2 cellular contexts compared by ENCODE assay signal in the genomic region with DNA sequence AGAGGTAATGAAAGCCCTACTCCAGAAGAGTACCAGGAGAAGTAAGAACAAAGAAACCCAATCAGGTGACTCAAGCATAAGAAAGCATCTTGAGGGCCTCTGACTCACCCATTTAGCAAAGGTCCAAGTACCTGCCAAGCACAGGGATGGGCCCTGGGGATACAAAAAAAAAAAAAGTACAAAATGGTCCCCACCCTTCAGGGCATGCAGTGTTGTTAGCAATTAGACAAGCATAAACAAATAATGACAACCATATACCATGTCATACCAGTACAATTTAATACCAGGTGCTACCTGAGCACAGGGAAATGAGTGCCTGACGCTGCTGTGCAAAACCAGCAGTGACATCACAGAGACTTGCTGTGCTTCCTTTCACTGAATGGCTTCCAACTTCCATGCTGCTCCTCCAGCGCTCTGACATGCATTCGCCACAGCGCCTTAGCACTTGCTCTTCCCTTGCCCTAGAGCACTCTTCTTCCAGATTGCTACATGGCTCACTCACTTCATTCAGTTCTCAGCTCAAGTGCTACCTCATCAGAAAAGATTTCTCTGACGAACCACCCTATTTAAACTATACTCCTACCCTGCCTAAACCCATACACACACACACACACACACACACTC.
TF ChIP-seq lines count a peak whose summit lies in the region.

No MANE protein-coding gene starts in this region.

TF ChIP-seq in GM23338, 12 proteins besides CTCF, POLR2A, EP300 and RAD21 (continues in another document):
- TF ChIP-seq ZNF331 (CRISPR knock-in tag; IDR thresholded peaks at IDR 0.05; ENCODE audit: low read depth) (no peak), JUNB (IDR thresholded peaks at IDR 0.05; ENCODE audit: unreplicated experiment) (no peak), NANOG (IDR thresholded peaks at IDR 0.05; ENCODE audit: borderline replicate concordance) (no peak), EZH2phosphoT487 (IDR thresholded peaks at IDR 0.05; ENCODE audit: unreplicated experiment) (no peak), STAT1 (IDR thresholded peaks at IDR 0.05; ENCODE audit: unreplicated experiment) (no peak)
- TF ChIP-seq, protein P1, sequence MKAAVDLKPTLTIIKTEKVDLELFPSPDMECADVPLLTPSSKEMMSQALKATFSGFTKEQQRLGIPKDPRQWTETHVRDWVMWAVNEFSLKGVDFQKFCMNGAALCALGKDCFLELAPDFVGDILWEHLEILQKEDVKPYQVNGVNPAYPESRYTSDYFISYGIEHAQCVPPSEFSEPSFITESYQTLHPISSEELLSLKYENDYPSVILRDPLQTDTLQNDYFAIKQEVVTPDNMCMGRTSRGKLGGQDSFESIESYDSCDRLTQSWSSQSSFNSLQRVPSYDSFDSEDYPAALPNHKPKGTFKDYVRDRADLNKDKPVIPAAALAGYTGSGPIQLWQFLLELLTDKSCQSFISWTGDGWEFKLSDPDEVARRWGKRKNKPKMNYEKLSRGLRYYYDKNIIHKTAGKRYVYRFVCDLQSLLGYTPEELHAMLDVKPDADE (IDR thresholded peaks at IDR 0.05): no peak
- TF ChIP-seq, protein P2, sequence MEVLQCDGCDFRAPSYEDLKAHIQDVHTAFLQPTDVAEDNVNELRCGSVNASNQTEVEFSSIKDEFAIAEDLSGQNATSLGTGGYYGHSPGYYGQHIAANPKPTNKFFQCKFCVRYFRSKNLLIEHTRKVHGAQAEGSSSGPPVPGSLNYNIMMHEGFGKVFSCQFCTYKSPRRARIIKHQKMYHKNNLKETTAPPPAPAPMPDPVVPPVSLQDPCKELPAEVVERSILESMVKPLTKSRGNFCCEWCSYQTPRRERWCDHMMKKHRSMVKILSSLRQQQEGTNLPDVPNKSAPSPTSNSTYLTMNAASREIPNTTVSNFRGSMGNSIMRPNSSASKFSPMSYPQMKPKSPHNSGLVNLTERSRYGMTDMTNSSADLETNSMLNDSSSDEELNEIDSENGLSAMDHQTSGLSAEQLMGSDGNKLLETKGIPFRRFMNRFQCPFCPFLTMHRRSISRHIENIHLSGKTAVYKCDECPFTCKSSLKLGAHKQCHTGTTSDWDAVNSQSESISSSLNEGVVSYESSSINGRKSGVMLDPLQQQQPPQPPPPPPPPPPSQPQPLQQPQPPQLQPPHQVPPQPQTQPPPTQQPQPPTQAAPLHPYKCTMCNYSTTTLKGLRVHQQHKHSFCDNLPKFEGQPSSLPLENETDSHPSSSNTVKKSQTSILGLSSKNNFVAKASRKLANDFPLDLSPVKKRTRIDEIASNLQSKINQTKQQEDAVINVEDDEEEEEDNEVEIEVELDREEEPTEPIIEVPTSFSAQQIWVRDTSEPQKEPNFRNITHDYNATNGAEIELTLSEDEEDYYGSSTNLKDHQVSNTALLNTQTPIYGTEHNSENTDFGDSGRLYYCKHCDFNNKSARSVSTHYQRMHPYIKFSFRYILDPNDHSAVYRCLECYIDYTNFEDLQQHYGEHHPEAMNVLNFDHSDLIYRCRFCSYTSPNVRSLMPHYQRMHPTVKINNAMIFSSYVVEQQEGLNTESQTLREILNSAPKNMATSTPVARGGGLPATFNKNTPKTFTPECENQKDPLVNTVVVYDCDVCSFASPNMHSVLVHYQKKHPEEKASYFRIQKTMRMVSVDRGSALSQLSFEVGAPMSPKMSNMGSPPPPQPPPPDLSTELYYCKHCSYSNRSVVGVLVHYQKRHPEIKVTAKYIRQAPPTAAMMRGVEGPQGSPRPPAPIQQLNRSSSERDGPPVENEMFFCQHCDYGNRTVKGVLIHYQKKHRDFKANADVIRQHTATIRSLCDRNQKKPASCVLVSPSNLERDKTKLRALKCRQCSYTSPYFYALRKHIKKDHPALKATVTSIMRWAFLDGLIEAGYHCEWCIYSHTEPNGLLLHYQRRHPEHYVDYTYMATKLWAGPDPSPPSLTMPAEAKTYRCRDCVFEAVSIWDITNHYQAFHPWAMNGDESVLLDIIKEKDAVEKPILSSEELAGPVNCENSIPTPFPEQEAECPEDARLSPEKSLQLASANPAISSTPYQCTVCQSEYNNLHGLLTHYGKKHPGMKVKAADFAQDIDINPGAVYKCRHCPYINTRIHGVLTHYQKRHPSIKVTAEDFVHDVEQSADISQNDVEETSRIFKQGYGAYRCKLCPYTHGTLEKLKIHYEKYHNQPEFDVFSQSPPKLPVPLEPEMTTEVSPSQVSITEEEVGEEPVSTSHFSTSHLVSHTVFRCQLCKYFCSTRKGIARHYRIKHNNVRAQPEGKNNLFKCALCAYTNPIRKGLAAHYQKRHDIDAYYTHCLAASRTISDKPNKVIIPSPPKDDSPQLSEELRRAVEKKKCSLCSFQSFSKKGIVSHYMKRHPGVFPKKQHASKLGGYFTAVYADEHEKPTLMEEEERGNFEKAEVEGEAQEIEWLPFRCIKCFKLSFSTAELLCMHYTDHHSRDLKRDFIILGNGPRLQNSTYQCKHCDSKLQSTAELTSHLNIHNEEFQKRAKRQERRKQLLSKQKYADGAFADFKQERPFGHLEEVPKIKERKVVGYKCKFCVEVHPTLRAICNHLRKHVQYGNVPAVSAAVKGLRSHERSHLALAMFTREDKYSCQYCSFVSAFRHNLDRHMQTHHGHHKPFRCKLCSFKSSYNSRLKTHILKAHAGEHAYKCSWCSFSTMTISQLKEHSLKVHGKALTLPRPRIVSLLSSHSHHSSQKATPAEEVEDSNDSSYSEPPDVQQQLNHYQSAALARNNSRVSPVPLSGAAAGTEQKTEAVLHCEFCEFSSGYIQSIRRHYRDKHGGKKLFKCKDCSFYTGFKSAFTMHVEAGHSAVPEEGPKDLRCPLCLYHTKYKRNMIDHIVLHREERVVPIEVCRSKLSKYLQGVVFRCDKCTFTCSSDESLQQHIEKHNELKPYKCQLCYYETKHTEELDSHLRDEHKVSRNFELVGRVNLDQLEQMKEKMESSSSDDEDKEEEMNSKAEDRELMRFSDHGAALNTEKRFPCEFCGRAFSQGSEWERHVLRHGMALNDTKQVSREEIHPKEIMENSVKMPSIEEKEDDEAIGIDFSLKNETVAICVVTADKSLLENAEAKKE (CRISPR knock-in tag; IDR thresholded peaks at IDR 0.05): no peak
- TF ChIP-seq, protein P3, sequence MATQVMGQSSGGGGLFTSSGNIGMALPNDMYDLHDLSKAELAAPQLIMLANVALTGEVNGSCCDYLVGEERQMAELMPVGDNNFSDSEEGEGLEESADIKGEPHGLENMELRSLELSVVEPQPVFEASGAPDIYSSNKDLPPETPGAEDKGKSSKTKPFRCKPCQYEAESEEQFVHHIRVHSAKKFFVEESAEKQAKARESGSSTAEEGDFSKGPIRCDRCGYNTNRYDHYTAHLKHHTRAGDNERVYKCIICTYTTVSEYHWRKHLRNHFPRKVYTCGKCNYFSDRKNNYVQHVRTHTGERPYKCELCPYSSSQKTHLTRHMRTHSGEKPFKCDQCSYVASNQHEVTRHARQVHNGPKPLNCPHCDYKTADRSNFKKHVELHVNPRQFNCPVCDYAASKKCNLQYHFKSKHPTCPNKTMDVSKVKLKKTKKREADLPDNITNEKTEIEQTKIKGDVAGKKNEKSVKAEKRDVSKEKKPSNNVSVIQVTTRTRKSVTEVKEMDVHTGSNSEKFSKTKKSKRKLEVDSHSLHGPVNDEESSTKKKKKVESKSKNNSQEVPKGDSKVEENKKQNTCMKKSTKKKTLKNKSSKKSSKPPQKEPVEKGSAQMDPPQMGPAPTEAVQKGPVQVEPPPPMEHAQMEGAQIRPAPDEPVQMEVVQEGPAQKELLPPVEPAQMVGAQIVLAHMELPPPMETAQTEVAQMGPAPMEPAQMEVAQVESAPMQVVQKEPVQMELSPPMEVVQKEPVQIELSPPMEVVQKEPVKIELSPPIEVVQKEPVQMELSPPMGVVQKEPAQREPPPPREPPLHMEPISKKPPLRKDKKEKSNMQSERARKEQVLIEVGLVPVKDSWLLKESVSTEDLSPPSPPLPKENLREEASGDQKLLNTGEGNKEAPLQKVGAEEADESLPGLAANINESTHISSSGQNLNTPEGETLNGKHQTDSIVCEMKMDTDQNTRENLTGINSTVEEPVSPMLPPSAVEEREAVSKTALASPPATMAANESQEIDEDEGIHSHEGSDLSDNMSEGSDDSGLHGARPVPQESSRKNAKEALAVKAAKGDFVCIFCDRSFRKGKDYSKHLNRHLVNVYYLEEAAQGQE (IDR thresholded peaks at IDR 0.05; ENCODE audit: unreplicated experiment): no peak

TF ChIP-seq in H1, 55 proteins besides CTCF, POLR2A, EP300 and RAD21:
- TF ChIP-seq, protein P4, sequence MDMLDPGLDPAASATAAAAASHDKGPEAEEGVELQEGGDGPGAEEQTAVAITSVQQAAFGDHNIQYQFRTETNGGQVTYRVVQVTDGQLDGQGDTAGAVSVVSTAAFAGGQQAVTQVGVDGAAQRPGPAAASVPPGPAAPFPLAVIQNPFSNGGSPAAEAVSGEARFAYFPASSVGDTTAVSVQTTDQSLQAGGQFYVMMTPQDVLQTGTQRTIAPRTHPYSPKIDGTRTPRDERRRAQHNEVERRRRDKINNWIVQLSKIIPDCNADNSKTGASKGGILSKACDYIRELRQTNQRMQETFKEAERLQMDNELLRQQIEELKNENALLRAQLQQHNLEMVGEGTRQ (IDR thresholded peaks at IDR 0.05; ENCODE audit: low read length): no peak
- TF ChIP-seq GTF2F1 (IDR thresholded peaks at IDR 0.05; ENCODE audit: borderline replicate concordance, low read depth, low read length) (no peak), JUND (IDR thresholded peaks at IDR 0.05; ENCODE audit: low read length) (no peak), TCF12 (IDR thresholded peaks at IDR 0.05; ENCODE audit: low read depth, low read length) (no peak), HDAC6 (IDR thresholded peaks at IDR 0.05; ENCODE audit: low read depth, low read length) (no peak), JUN (IDR thresholded peaks at IDR 0.05; ENCODE audit: low read depth, low read length) (no peak), CEBPB (IDR thresholded peaks at IDR 0.05; ENCODE audit: low read depth, low read length) (no peak), YY1 (IDR thresholded peaks at IDR 0.05; ENCODE audit: low read depth, low read length) (no peak), KDM4A (IDR thresholded peaks at IDR 0.05; ENCODE audit: low read depth, low read length, severe bottlenecking) (no peak)
- TF ChIP-seq, protein P5, sequence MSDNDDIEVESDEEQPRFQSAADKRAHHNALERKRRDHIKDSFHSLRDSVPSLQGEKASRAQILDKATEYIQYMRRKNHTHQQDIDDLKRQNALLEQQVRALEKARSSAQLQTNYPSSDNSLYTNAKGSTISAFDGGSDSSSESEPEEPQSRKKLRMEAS (IDR thresholded peaks at IDR 0.05): no peak
- TF ChIP-seq, protein P6, sequence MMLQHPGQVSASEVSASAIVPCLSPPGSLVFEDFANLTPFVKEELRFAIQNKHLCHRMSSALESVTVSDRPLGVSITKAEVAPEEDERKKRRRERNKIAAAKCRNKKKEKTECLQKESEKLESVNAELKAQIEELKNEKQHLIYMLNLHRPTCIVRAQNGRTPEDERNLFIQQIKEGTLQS (IDR thresholded peaks at IDR 0.05; ENCODE audit: insufficient read depth, low read depth, low read length): no peak
TF ChIP-seq in H1: peak in this region for 0.
